In the genomic region with DNA sequence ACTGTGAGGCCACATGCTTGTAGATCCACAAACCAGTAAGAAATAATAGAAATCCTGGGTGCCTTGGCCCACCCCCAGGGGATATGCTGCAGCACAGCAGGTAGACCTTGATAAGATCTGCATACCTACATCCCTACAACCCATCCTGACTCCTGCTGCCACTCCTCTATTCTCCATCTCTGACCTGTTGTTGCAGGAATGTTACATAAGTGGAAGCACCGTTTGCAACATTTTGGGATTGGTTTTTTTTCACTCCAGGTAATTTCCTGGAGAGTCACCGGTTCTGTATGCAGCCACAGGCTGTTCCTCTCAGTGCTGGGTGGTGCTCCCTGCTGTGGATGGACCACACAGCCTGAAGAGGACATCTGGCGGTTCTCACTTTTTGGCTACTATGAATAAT, we compare ENCODE assay signal across 25 cellular contexts.
"Had no signal": no experiment of that assay in that cellular context is flagged by ENCODE, and none has a peak within 500 bp of the region (broad histone marks: within the 10 kb centered on the region; RNA-seq: fewer than 3 reads in every experiment).

No MANE protein-coding gene starts in this region.

- DNase-seq: activated CD4-positive, alpha-beta T cell treated with anti-CD3 and anti-CD28 coated beads for 1 hour; activated CD4-positive, alpha-beta T cell treated with anti-CD3 and anti-CD28 coated beads, Interleukin-2, amount 50 U/mL, for 1 hour; activated CD8-positive, alpha-beta T cell treated with anti-CD3 and anti-CD28 coated beads, Interleukin-2, amount 10 ng/mL, durations not matched to agents 7 days and 5 days; brain microvascular endothelial cell; dorsolateral prefrontal cortex; heart right ventricle; left cardiac atrium; mucosa of descending colon; occipital lobe; posterior cingulate gyrus; sigmoid colon; stimulated activated CD4-positive, alpha-beta T cell treated with anti-CD3 and anti-CD28 coated beads, Interleukin-15, amount 100 ng/mL, for 24 hours; stimulated activated naive B cell treated with anti-CD40 and anti-IgM and Interleukin-4, amounts not matched to agents 10 μg/mL and 1 μg/mL and 100 μg/mL, for 72 hours; upper lobe of left lung; WERI-Rb-1 had no signal

- H3K9me3 Mint-ChIP-seq: activated naive CD4-positive, alpha-beta T cell treated with anti-CD3 and anti-CD28 coated beads, Interleukin-2, amount 50 U/mL, for 72 hours; central memory CD8-positive, alpha-beta T cell; memory B cell; stimulated activated naive B cell treated with anti-CD40 and anti-IgM and Interleukin-4, amounts not matched to agents 10 μg/mL and 1 μg/mL and 100 μg/mL, for 72 hours; T-helper 2 cell treated with Interferon-gamma antibody and Interleukin-4, amounts not matched to agents 5 μg/mL and 100 μg/mL, for 36 hours had no signal

- H3K27ac Mint-ChIP-seq: activated CD8-positive, alpha-beta T cell treated with anti-CD3 and anti-CD28 coated beads, Interleukin-2, amount 10 ng/mL, durations not matched to agents 7 days and 5 days; activated naive CD4-positive, alpha-beta T cell treated with anti-CD3 and anti-CD28 coated beads, Interleukin-2, amount 50 U/mL, for 72 hours; memory B cell; stimulated activated naive B cell treated with anti-CD40 and anti-IgM and Interleukin-4, amounts not matched to agents 10 μg/mL and 1 μg/mL and 100 μg/mL, for 72 hours; T-helper 2 cell treated with Interferon-gamma antibody and Interleukin-4, amounts not matched to agents 5 μg/mL and 100 μg/mL, for 36 hours had no signal

- H3K27me3 Mint-ChIP-seq: central memory CD8-positive, alpha-beta T cell; memory B cell; stimulated activated naive B cell treated with anti-CD40 and anti-IgM and Interleukin-4, amounts not matched to agents 10 μg/mL and 1 μg/mL and 100 μg/mL, for 72 hours had no signal

- H3K4me2 ChIP-seq: smooth muscle cell had no signal

- H3K27me3 ChIP-seq: ascending aorta, brain microvascular endothelial cell, dorsolateral prefrontal cortex, heart right ventricle, sigmoid colon, upper lobe of left lung had no signal

- H3K4me1 ChIP-seq: ascending aorta, upper lobe of left lung had no signal

- ATAC-seq: activated CD8-positive, alpha-beta T cell treated with anti-CD3 and anti-CD28 coated beads, Interleukin-2, amount 10 ng/mL, durations not matched to agents 7 days and 5 days; activated naive CD4-positive, alpha-beta T cell treated with anti-CD3 and anti-CD28 coated beads, Interleukin-2, amount 50 U/mL, for 72 hours; heart right ventricle; left cardiac atrium; mucosa of descending colon; SK-N-SH treated with all-trans-retinoic acid at 6 μM for 48 hours; stimulated activated naive B cell treated with anti-CD40 and anti-IgM and Interleukin-4, amounts not matched to agents 10 μg/mL and 1 μg/mL and 100 μg/mL, for 72 hours had no signal

- H3K9me3 ChIP-seq: ascending aorta, heart right ventricle, mucosa of descending colon, sigmoid colon, thoracic aorta, upper lobe of left lung had no signal

- H3K27ac ChIP-seq: ascending aorta, brain microvascular endothelial cell, dorsolateral prefrontal cortex, heart right ventricle, sigmoid colon, thoracic aorta, upper lobe of left lung, WERI-Rb-1 had no signal

- H3K4me3 Mint-ChIP-seq: activated CD8-positive, alpha-beta T cell treated with anti-CD3 and anti-CD28 coated beads, Interleukin-2, amount 10 ng/mL, durations not matched to agents 7 days and 5 days; central memory CD8-positive, alpha-beta T cell; memory B cell; stimulated activated naive B cell treated with anti-CD40 and anti-IgM and Interleukin-4, amounts not matched to agents 10 μg/mL and 1 μg/mL and 100 μg/mL, for 72 hours; T-helper 2 cell treated with Interferon-gamma antibody and Interleukin-4, amounts not matched to agents 5 μg/mL and 100 μg/mL, for 36 hours had no signal

- H3K4me3 ChIP-seq: ascending aorta, dorsolateral prefrontal cortex, heart right ventricle, mucosa of descending colon, sigmoid colon, smooth muscle cell, thoracic aorta, upper lobe of left lung had no signal

- H3K4me1 Mint-ChIP-seq: central memory CD8-positive, alpha-beta T cell; memory B cell had no signal

- H3K36me3 Mint-ChIP-seq: activated naive CD4-positive, alpha-beta T cell treated with anti-CD3 and anti-CD28 coated beads, Interleukin-2, amount 50 U/mL, for 72 hours had no signal

- FAIRE-seq: colon, TTC549 had no signal
